11 cellular contexts compared by ENCODE assay signal in genomic region chr1:25903986-25904385, GRCh38. TPM values are rescaled to one million over a fixed set of nuclear protein-coding genes. Genes with fewer than 3 reads are reported as not detected.
A peak's percentile ranks its signal among the peaks of the same experiment; 100 is the strongest.
DNase-seq lines count a peak whose midpoint lies in the region; ATAC-seq, FAIRE-seq and TF ChIP-seq lines count a peak whose summit lies in the region.
"Had no signal": no experiment of that assay in that cellular context is flagged by ENCODE, and none has a peak within 500 bp of the region (broad histone marks: within the 10 kb centered on the region; RNA-seq: fewer than 3 reads in every experiment).

No MANE protein-coding gene starts in this region.

- H2AFZ ChIP-seq in mesenchymal stem cell (ENCODE audit: low read depth, low read length): no peak overlapping the region

- H3K4me1 Mint-ChIP-seq in HFFc6 (ENCODE audit: low read depth): peaks cover 41% of the 10 kb centered on the region
- peaks cover 41% of the 10 kb centered on the region for H3K4me1 Mint-ChIP-seq in activated T-helper 2 cell treated with anti-CD3 and anti-CD28 coated beads, Interferon-gamma antibody, Interleukin-2, Interleukin-4, amounts not matched to agents 10 μg/mL and 5 μg/mL and 100 μg/mL, durations not matched to agents 14 hours and 24 hours and 36 hours (ENCODE audit: low read depth)

- TF ChIP-seq CTCF in BE2C (IDR thresholded peaks at IDR 0.05; ENCODE audit: low read depth, low read length) (no peak), HFFc6 (IDR thresholded peaks at IDR 0.05) (no peak)

- H3K27me3 Mint-ChIP-seq in HFFc6 (ENCODE audit: insufficient read depth): no peaks in the 10 kb centered on the region
- peaks cover 13% of the 10 kb centered on the region for H3K27me3 Mint-ChIP-seq in activated T-helper 2 cell treated with anti-CD3 and anti-CD28 coated beads, Interferon-gamma antibody, Interleukin-2, Interleukin-4, amounts not matched to agents 10 μg/mL and 5 μg/mL and 100 μg/mL, durations not matched to agents 14 hours and 24 hours and 36 hours (ENCODE audit: low read depth)

- no peaks in the 10 kb centered on the region for H3K9me3 ChIP-seq in BE2C
- no peaks in the 10 kb centered on the region for H3K9me3 ChIP-seq in mesenchymal stem cell (ENCODE audit: control insufficient read depth, low read length)

- H2BK5ac ChIP-seq in mesenchymal stem cell (ENCODE audit: low read depth, low read length, poor library complexity, severe bottlenecking): no peak overlapping the region

- WGBS in mesenchymal stem cell: 91% methylated on average over 3 of the region's 3 CpGs

- H3K9me3 Mint-ChIP-seq in HFFc6: no peaks in the 10 kb centered on the region
- H3K9me3 Mint-ChIP-seq in activated T-helper 2 cell treated with anti-CD3 and anti-CD28 coated beads, Interferon-gamma antibody, Interleukin-2, Interleukin-4, amounts not matched to agents 10 μg/mL and 5 μg/mL and 100 μg/mL, durations not matched to agents 14 hours and 24 hours and 36 hours: no peaks in the 10 kb centered on the region

- peaks cover 24% of the 10 kb centered on the region for H3K36me3 Mint-ChIP-seq in HFFc6 (ENCODE audit: low read depth)
- peaks cover 56% of the 10 kb centered on the region for H3K36me3 Mint-ChIP-seq in activated T-helper 2 cell treated with anti-CD3 and anti-CD28 coated beads, Interferon-gamma antibody, Interleukin-2, Interleukin-4, amounts not matched to agents 10 μg/mL and 5 μg/mL and 100 μg/mL, durations not matched to agents 14 hours and 24 hours and 36 hours (ENCODE audit: low read depth)

- no peak overlapping the region for H3K14ac ChIP-seq in mesenchymal stem cell (ENCODE audit: low read length in 2 of 2)

- FAIRE-seq in frontal cortex (lab: Jason Lieb, UNC): no peak

- H3K4me3 ChIP-seq in BE2C (ENCODE audit: low read depth, low read length): peak overlapping the region; percentile 88
- H3K4me3 ChIP-seq in mesenchymal stem cell (ENCODE audit: insufficient read depth in 1 of 2, low read depth in 1 of 2, low read length in 2 of 2): peak overlapping the region in 1 of 2 experiments; percentile 85

- no peak overlapping the region for H2BK12ac ChIP-seq in mesenchymal stem cell (ENCODE audit: low read length in 2 of 2)

- ATAC-seq in HG03196 (IDR thresholded peaks at IDR 0.05; ENCODE audit: unreplicated experiment): no peak
- no peak for ATAC-seq in GM21528 (IDR thresholded peaks at IDR 0.05; ENCODE audit: low FRiP score, unreplicated experiment)

- no peak overlapping the region for H2BK15ac ChIP-seq in mesenchymal stem cell (ENCODE audit: low read depth, poor library complexity, severe bottlenecking)

- H4K91ac ChIP-seq in mesenchymal stem cell (ENCODE audit: low read length): no peak overlapping the region

- no peaks in the 10 kb centered on the region for H3K27me3 ChIP-seq in BE2C
- H3K27me3 ChIP-seq in mesenchymal stem cell (ENCODE audit: control insufficient read depth in 1 of 2, insufficient read depth in 1 of 2, low read length in 2 of 2): no peaks in the 10 kb centered on the region

- no peak for DNase-seq in BE2C
- DNase-seq in HFFc6: no peak
- DNase-seq in activated T-helper 2 cell treated with anti-CD3 and anti-CD28 coated beads, Interferon-gamma antibody, Interleukin-2, Interleukin-4, amounts not matched to agents 10 μg/mL and 5 μg/mL and 100 μg/mL, durations not matched to agents 14 hours and 24 hours and 36 hours (ENCODE audit: low spot score): no peak
- no peak for DNase-seq in mesenchymal stem cell
- no peak for DNase-seq in amniotic stem cell (lab: John Stamatoyannopoulos, UW)
- DNase-seq in frontal cortex (ENCODE audit: low spot score in 2 of 2): no peak
- DNase-seq: activated CD4-positive, CD25-positive, alpha-beta regulatory T cell; GDM1; islet precursor cell had no signal

- H3K9ac ChIP-seq in mesenchymal stem cell (ENCODE audit: low read length): peak overlapping the region; percentile 89

- peaks cover 37% of the 10 kb centered on the region for H3K36me3 ChIP-seq in BE2C
- peaks cover 4 to 28% of the 10 kb centered on the region in 2 experiments for H3K36me3 ChIP-seq in mesenchymal stem cell (ENCODE audit: control insufficient read depth in 1 of 2, insufficient read depth in 2 of 2, low read depth in 1 of 2, low read length in 2 of 2)

- peak overlapping the region; percentile 89 for H3K4me3 Mint-ChIP-seq in HFFc6
- peak overlapping the region; percentile 93 for H3K4me3 Mint-ChIP-seq in activated T-helper 2 cell treated with anti-CD3 and anti-CD28 coated beads, Interferon-gamma antibody, Interleukin-2, Interleukin-4, amounts not matched to agents 10 μg/mL and 5 μg/mL and 100 μg/mL, durations not matched to agents 14 hours and 24 hours and 36 hours (ENCODE audit: low read depth)

- H3K27ac ChIP-seq in mesenchymal stem cell (ENCODE audit: low read length, poor library complexity, severe bottlenecking): no peak overlapping the region

- no peak overlapping the region for H4K8ac ChIP-seq in mesenchymal stem cell (ENCODE audit: low read length)

- H2AK5ac ChIP-seq in mesenchymal stem cell (ENCODE audit: low read length, severe bottlenecking): peak overlapping the region; percentile 56

- intact Hi-C loops in activated T-helper 2 cell treated with anti-CD3 and anti-CD28 coated beads, Interferon-gamma antibody, Interleukin-2, Interleukin-4, amounts not matched to agents 10 μg/mL and 5 μg/mL and 100 μg/mL, durations not matched to agents 14 hours and 24 hours and 36 hours (cut with micrococcal nuclease): no loop called here

- peak overlapping the region; percentile 38 for H3K4me2 ChIP-seq in mesenchymal stem cell (ENCODE audit: low read length, poor library complexity, severe bottlenecking)

- no peak overlapping the region for H3K23ac ChIP-seq in mesenchymal stem cell (ENCODE audit: low read length in 2 of 2)

- peaks cover 4% of the 10 kb centered on the region; the same call in 1 of the 2 replicates for H3K4me1 ChIP-seq in BE2C
- peaks cover 10% of the 10 kb centered on the region for H3K4me1 ChIP-seq in mesenchymal stem cell (ENCODE audit: control insufficient read depth, insufficient read depth, low read depth, low read length)

- no peak overlapping the region for H2BK120ac ChIP-seq in mesenchymal stem cell (ENCODE audit: low read depth, low read length)

- no peak overlapping the region for H3K4ac ChIP-seq in mesenchymal stem cell (ENCODE audit: low read depth in 1 of 2, low read length in 2 of 2)

- peak overlapping the region; percentile 85 for H3K27ac Mint-ChIP-seq in HFFc6
- H3K27ac Mint-ChIP-seq in activated T-helper 2 cell treated with anti-CD3 and anti-CD28 coated beads, Interferon-gamma antibody, Interleukin-2, Interleukin-4, amounts not matched to agents 10 μg/mL and 5 μg/mL and 100 μg/mL, durations not matched to agents 14 hours and 24 hours and 36 hours: peak overlapping the region; percentile 88

- H3K18ac ChIP-seq in mesenchymal stem cell (ENCODE audit: low read depth in 1 of 2, low read length in 2 of 2): no peak overlapping the region

- H3K79me1 ChIP-seq in mesenchymal stem cell (replicated peaks; ENCODE audit: low read length, poor library complexity, severe bottlenecking): peaks cover 9% of the 10 kb centered on the region

RNA-seq across cellular contexts. Expression of gene STMN1, which starts 2.2 kb away (rescaled TPM):
- polyA plus RNA-seq in BE2C (2012; ENCODE audit: insufficient read depth, insufficient read length, low read depth): 259 TPM
- 100 to 1,000 TPM; 201 to 370 (median 342) TPM for total RNA-seq in HFFc6 (2021; fragmentation: NEBNext Ultra II Directional; extraction: Animal tissue kit (Norgen Biotek cat#: 25700))
- total RNA-seq in activated T-helper 2 cell treated with anti-CD3 and anti-CD28 coated beads, Interferon-gamma antibody, Interleukin-2, Interleukin-4, amounts not matched to agents 10 μg/mL and 5 μg/mL and 100 μg/mL, durations not matched to agents 14 hours and 24 hours and 36 hours: 334 and 341 TPM in 2 replicates
- polyA plus RNA-seq in mesenchymal stem cell (2013, experiment 1 of 2): 158 TPM
- 158 TPM for polyA plus RNA-seq in mesenchymal stem cell (2013, experiment 2 of 2)
- total RNA-seq in frontal cortex: 1,181 TPM

RNA-seq across cellular contexts. Expression of gene PAQR7, which starts 28.5 kb away (rescaled TPM):
- polyA plus RNA-seq in BE2C (2012; ENCODE audit: insufficient read depth, insufficient read length, low read depth): 3.8 TPM
- 10 to 100 TPM; 16.0 to 19.5 (median 17.9) TPM for total RNA-seq in HFFc6 (2021; fragmentation: NEBNext Ultra II Directional; extraction: Animal tissue kit (Norgen Biotek cat#: 25700))
- 7.4 and 7.9 TPM in 2 replicates for total RNA-seq in activated T-helper 2 cell treated with anti-CD3 and anti-CD28 coated beads, Interferon-gamma antibody, Interleukin-2, Interleukin-4, amounts not matched to agents 10 μg/mL and 5 μg/mL and 100 μg/mL, durations not matched to agents 14 hours and 24 hours and 36 hours
- 10.5 TPM for polyA plus RNA-seq in mesenchymal stem cell (2013, experiment 1 of 2)
- polyA plus RNA-seq in mesenchymal stem cell (2013, experiment 2 of 2): 10.0 TPM
- 8.6 TPM for total RNA-seq in frontal cortex

RNA-seq across cellular contexts. Expression of gene AUNIP, which starts 44.7 kb away (rescaled TPM):
- polyA plus RNA-seq in BE2C (2012; ENCODE audit: insufficient read depth, insufficient read length, low read depth): 3.3 TPM
- total RNA-seq in HFFc6 (2021; fragmentation: NEBNext Ultra II Directional; extraction: Animal tissue kit (Norgen Biotek cat#: 25700)): 1 to 10 TPM; 2.4 to 3.6 (median 3.2) TPM
- total RNA-seq in activated T-helper 2 cell treated with anti-CD3 and anti-CD28 coated beads, Interferon-gamma antibody, Interleukin-2, Interleukin-4, amounts not matched to agents 10 μg/mL and 5 μg/mL and 100 μg/mL, durations not matched to agents 14 hours and 24 hours and 36 hours: 9.5 and 10.9 TPM in 2 replicates
- 0.73 TPM for polyA plus RNA-seq in mesenchymal stem cell (2013, experiment 1 of 2)
- 0.89 TPM for polyA plus RNA-seq in mesenchymal stem cell (2013, experiment 2 of 2)
- total RNA-seq in frontal cortex: 0.82 TPM
